ENCODE assay signal across 10 cellular contexts in the genomic region with DNA sequence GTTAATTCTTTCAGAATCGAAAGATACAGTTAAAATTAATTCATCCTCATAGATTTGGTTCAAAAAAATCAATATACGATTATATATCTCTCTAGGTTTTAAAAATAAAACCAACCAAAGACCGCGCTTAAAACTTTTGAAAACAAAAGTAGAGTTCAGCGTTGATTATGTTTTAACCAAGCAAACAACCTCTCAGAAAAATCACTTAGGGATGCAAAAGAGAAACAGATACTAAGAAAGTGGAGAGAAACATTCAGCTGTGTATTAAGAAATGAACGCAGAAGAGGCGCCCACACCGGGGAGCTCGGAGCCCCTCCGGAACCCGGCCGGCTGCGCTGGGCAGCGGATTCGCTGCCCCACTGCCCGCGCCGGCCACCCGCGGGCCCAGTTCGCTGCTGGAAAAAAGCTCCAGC. TPM values are rescaled to one million over a fixed set of nuclear protein-coding genes. Genes with fewer than 3 reads are reported as not detected.
DNase-seq lines count a peak whose midpoint lies in the region; ATAC-seq and TF ChIP-seq lines count a peak whose summit lies in the region.
"Had no signal": no experiment of that assay in that cellular context is flagged by ENCODE, and none has a peak within 500 bp of the region (broad histone marks: within the 10 kb centered on the region; RNA-seq: fewer than 3 reads in every experiment).

No MANE protein-coding gene starts in this region.

- no peaks in the 10 kb centered on the region for H3K9me2 ChIP-seq in MM.1S (replicated peaks; ENCODE audit: insufficient read depth, low read length)

- peaks cover 8% of the 10 kb centered on the region for H3K36me3 Mint-ChIP-seq in progenitor cell of endocrine pancreas (ENCODE audit: insufficient read depth)

- H3K27me3 ChIP-seq in MM.1S (replicated peaks; ENCODE audit: insufficient read depth, low read length) (no peaks in the 10 kb centered on the region), dorsolateral prefrontal cortex (peaks cover 28 to 100% (median 96%) of the 10 kb centered on the region in 45 donors)

- H3K9me3 Mint-ChIP-seq in progenitor cell of endocrine pancreas (ENCODE audit: low read depth), result no peaks in the 10 kb centered on the region
- H3K9me3 Mint-ChIP-seq: dendritic cell treated with granulocyte-macrophage colony-stimulating factor and Interleukin-4, amounts not matched to agents 40 ng/mL and 50 ng/mL, for 4 days had no signal

- H3K79me2 ChIP-seq in MM.1S (ENCODE audit: low read length), result peaks cover 56% of the 10 kb centered on the region

- no peak for ATAC-seq in GM19395 (IDR thresholded peaks at IDR 0.05; ENCODE audit: unreplicated experiment)

- peaks cover 72% of the 10 kb centered on the region for H3K27me3 Mint-ChIP-seq in progenitor cell of endocrine pancreas

- peak overlapping the region; percentile 56; the same call in 1 of the 2 replicates for H3K27ac ChIP-seq in MM.1S (ENCODE audit: low read length)
- no peak overlapping the region for H3K27ac ChIP-seq in dorsolateral prefrontal cortex
- H3K27ac ChIP-seq: neutrophil had no signal

- H3K4me2 ChIP-seq in MM.1S (ENCODE audit: low read depth, low read length), result peak overlapping the region; percentile 71; the same call in 1 of the 2 replicates

- TF ChIP-seq CTCF in MM.1S (IDR thresholded peaks at IDR 0.05; ENCODE audit: low read length), result no peak
- no peak for TF ChIP-seq CTCF in dorsolateral prefrontal cortex (IDR thresholded peaks at IDR 0.05 in 54 of 56, conservative IDR thresholded peaks at IDR 0.05 in 2 of 56; ENCODE audit: low read depth in 1 of 56, partially characterized antibody in 56 of 56)
- no peak for TF ChIP-seq CTCF in progenitor cell of endocrine pancreas (IDR thresholded peaks at IDR 0.05; ENCODE audit: unreplicated experiment)

- H2AFZ ChIP-seq in MM.1S (ENCODE audit: low read length), result 0 out of 2 replicates have a peak overlapping the region, but pooled peaks have one; percentile 32

- peaks cover 9% of the 10 kb centered on the region; the same call in 1 of the 2 replicates for H3F3A ChIP-seq in MM.1S (ENCODE audit: insufficient read depth, low read length)

- H3K4me1 Mint-ChIP-seq in progenitor cell of endocrine pancreas (ENCODE audit: low read depth), result peaks cover 21% of the 10 kb centered on the region

- H3K27ac Mint-ChIP-seq in progenitor cell of endocrine pancreas, result no peak overlapping the region
- H3K27ac Mint-ChIP-seq: dendritic cell treated with granulocyte-macrophage colony-stimulating factor and Interleukin-4, amounts not matched to agents 40 ng/mL and 50 ng/mL, for 4 days had no signal

- H3K4me3 ChIP-seq in MM.1S (ENCODE audit: low read length) (peak overlapping the region; percentile 92), dorsolateral prefrontal cortex (peak overlapping the region in 47 of 59 donors; percentile 3 to 59 (median 33))

- H3K4me3 Mint-ChIP-seq in progenitor cell of endocrine pancreas (ENCODE audit: low read depth), result peak overlapping the region; percentile 55

- H3K9ac ChIP-seq in ES-I3 (ENCODE audit: low read depth, low read length) (peak overlapping the region; percentile 36; the same call in 1 of the 2 replicates), MM.1S (ENCODE audit: low read length) (peak overlapping the region; percentile 89)

- H4K20me1 ChIP-seq in MM.1S (ENCODE audit: insufficient read depth, low read length), result no peaks in the 10 kb centered on the region

- intact Hi-C loops in dorsolateral prefrontal cortex (cut with DNase I), result no loop called here

- H3K36me3 ChIP-seq in ES-I3 (ENCODE audit: insufficient read depth, low read length), result no peaks in the 10 kb centered on the region
- no peaks in the 10 kb centered on the region for H3K36me3 ChIP-seq in MM.1S (replicated peaks; ENCODE audit: insufficient read depth, low read length)
- H3K36me3 ChIP-seq: neutrophil had no signal

- H3K9me3 ChIP-seq in ES-I3 (ENCODE audit: control insufficient read depth, insufficient read depth, low read length), result no peaks in the 10 kb centered on the region
- no peaks in the 10 kb centered on the region for H3K9me3 ChIP-seq in MM.1S (replicated peaks; ENCODE audit: insufficient read depth, low read length)
- H3K9me3 ChIP-seq: neutrophil had no signal

- peak; percentile 46 for DNase-seq in MM.1S
- DNase-seq in dorsolateral prefrontal cortex, result no peak
- DNase-seq in progenitor cell of endocrine pancreas (ENCODE audit: low spot score, unreplicated experiment), result no peak
- DNase-seq in cortex of kidney (lab: John Stamatoyannopoulos, UW), result no peak
- DNase-seq in NCI-H2227 treated with DMSO at 0.1 percent for 48 hours (lab: John Stamatoyannopoulos, UW), result no peak
- DNase-seq in SIG-M5 treated with dmso at 0.1 percent for 504 hours (lab: John Stamatoyannopoulos, UW; ENCODE audit: unreplicated experiment), result no peak

- H3K4me1 ChIP-seq in ES-I3 (ENCODE audit: insufficient read depth, low read length) (peaks cover 14% of the 10 kb centered on the region), MM.1S (ENCODE audit: low read length) (no peaks in the 10 kb centered on the region)

RNA-seq across cellular contexts. Expression of gene PITX1, which starts 1.4 kb away (rescaled TPM):
- total RNA-seq in dorsolateral prefrontal cortex (under 1 TPM in 1 of 120 experiments, not detected in 119; 0.59 TPM), progenitor cell of endocrine pancreas (12.5 and 16.2 TPM in 2 replicates)
